Comparison of ENCODE assay signal across 11 cellular contexts in genomic region chr2:191618046-191618788, GRCh38. TPM values are rescaled to one million over a fixed set of nuclear protein-coding genes. Genes with fewer than 3 reads are reported as not detected.
DNase-seq lines count a peak whose midpoint lies in the region; ATAC-seq and TF ChIP-seq lines count a peak whose summit lies in the region.
"Had no signal": no experiment of that assay in that cellular context is flagged by ENCODE, and none has a peak within 500 bp of the region (broad histone marks: within the 10 kb centered on the region; RNA-seq: fewer than 3 reads in every experiment).

No MANE protein-coding gene starts in this region.

- intact Hi-C loops in MCF 10A (cut with micrococcal nuclease) (no loop called here), breast epithelium (cut with DNase I; ENCODE audit: low total_unique reads) (no loop called here), upper lobe of right lung (cut with DNase I) (no loop called here)

- H3K4me3 ChIP-seq in breast epithelium, result no peak overlapping the region
- H3K4me3 ChIP-seq in upper lobe of right lung, result no peak overlapping the region
- H3K4me3 ChIP-seq: psoas muscle had no signal

- no peak overlapping the region for H3K4me3 Mint-ChIP-seq in MCF 10A (ENCODE audit: unreplicated experiment)

- CTCF ChIA-PET in MCF 10A (lab: Yijun Ruan, JAX), result interaction anchor here (0.6 to 1.3 kb wide), 2 partner anchors 8 to 21 kb away, joined by 3 to 6 read pairs; no protein-coding TSS in a partner anchor

- no peak for TF ChIP-seq POLR2A in breast epithelium (IDR thresholded peaks at IDR 0.05)

- no TSS peak for BruUV-seq in MCF 10A (replicated peaks; lab: Mats Ljungman, UMichigan)

- H3K9me3 ChIP-seq in breast epithelium, result no peaks in the 10 kb centered on the region
- H3K9me3 ChIP-seq in upper lobe of right lung, result no peaks in the 10 kb centered on the region
- H3K9me3 ChIP-seq: psoas muscle had no signal

- H3K27ac ChIP-seq in breast epithelium (peak overlapping the region in 1 of 2 donors; percentile 21), upper lobe of right lung (no peak overlapping the region)
- H3K27ac ChIP-seq: C4-2B, psoas muscle had no signal

- peaks cover 30% of the 10 kb centered on the region for H3K4me1 Mint-ChIP-seq in MCF 10A (ENCODE audit: insufficient read depth, unreplicated experiment)

- TF ChIP-seq CTCF in MCF 10A (IDR thresholded peaks at IDR 0.05; ENCODE audit: unreplicated experiment), result no peak
- no peak for TF ChIP-seq CTCF in breast epithelium (IDR thresholded peaks at IDR 0.05)
- TF ChIP-seq CTCF in upper lobe of right lung (IDR thresholded peaks at IDR 0.05), result no peak

- no peak for DNase-seq in MCF 10A (ENCODE audit: unreplicated experiment)
- no peak for DNase-seq in breast epithelium (ENCODE audit: low spot score in 2 of 2)
- peak; percentile 24 for DNase-seq in astrocyte of the hippocampus (ENCODE audit: low read depth, low spot score)
- no peak for DNase-seq in upper lobe of right lung
- DNase-seq in cortex of kidney (lab: John Stamatoyannopoulos, UW), result no peak
- no peak for DNase-seq in hepatic stellate cell (ENCODE audit: low spot score)
- DNase-seq in amygdala (lab: John Stamatoyannopoulos, UW), result no peak
- DNase-seq: NCI-H1417 treated with DMSO at 0.1 percent for 48 hours, psoas muscle had no signal

- H3K27me3 Mint-ChIP-seq in MCF 10A (ENCODE audit: insufficient read depth, unreplicated experiment), result no peaks in the 10 kb centered on the region

- peaks cover 6% of the 10 kb centered on the region for H3K9me3 Mint-ChIP-seq in MCF 10A (ENCODE audit: unreplicated experiment)

- ATAC-seq in HG03354 (IDR thresholded peaks at IDR 0.05; ENCODE audit: poor library complexity, severe bottlenecking, unreplicated experiment), result peak; percentile 9
- peak; percentile 33 for ATAC-seq in upper lobe of right lung
- ATAC-seq: psoas muscle had no signal

- no peaks in the 10 kb centered on the region for H3K27me3 ChIP-seq in breast epithelium
- H3K27me3 ChIP-seq in upper lobe of right lung, result no peaks in the 10 kb centered on the region

- H3K4me1 ChIP-seq in breast epithelium (no peaks in the 10 kb centered on the region), upper lobe of right lung (peaks cover 6% of the 10 kb centered on the region)
- H3K4me1 ChIP-seq: psoas muscle had no signal

- POLR2A ChIA-PET in MCF 10A (lab: Yijun Ruan, JAX), result interaction anchor here (0.9 to 3.6 kb wide), 6 partner anchors 9 to 78 kb away, joined by 3 to 9 read pairs (median 4); partner anchors contain the start of gene NABP1

- H3K36me3 ChIP-seq in breast epithelium (no peaks in the 10 kb centered on the region), upper lobe of right lung (no peaks in the 10 kb centered on the region)

- peak overlapping the region; percentile 10 for H3K27ac Mint-ChIP-seq in MCF 10A (ENCODE audit: low read depth, unreplicated experiment)

- H3K36me3 Mint-ChIP-seq in MCF 10A (ENCODE audit: insufficient read depth, unreplicated experiment), result no peaks in the 10 kb centered on the region

RNA-seq across cellular contexts. Expression of gene NABP1, which starts 59.7 kb away (rescaled TPM):
- total RNA-seq in MCF 10A (2022), result 81.8 and 96.3 TPM in 2 replicates
- total RNA-seq in breast epithelium, result 10 to 100 TPM; 34.4 to 44.9 (median 37.8) TPM
- total RNA-seq in upper lobe of right lung, result 50.2 TPM
